Comparison of ENCODE assay signal across 11 cellular contexts in the genomic region with DNA sequence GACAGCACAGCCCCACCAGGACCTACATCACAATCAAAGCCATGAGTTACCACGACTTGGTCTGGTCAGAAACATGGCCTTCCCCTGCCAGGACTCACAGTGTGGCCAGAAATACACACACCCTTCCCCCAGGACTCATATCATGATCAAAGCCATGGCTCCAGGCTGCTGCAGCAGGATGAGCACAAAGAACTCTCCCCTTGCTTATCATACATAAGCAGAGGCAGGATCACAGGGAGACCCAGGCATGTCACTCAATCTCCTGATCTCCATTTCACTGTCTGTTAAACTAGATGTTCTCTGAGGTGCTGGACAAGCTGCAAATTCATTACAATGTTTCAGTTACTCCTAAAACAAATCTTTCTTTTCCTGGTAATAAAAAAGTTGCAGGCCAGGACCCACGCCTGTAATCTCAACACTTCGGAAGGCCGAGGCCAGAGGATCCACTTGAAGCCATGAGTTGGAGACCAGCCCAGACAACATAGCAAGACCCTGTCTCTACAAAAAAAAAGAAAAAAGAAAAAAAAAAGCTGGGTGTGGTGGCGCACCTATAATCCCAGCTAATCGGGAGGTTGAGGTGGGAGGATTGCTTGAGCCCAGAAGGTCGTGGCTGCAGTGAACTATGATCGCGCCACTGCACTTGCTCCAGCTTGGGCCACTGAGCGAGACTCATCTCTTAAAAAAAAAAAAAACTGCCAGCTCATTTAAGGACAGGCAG. TPM values are rescaled to one million over a fixed set of nuclear protein-coding genes. Genes with fewer than 3 reads are reported as not detected.
A peak's percentile ranks its signal among the peaks of the same experiment; 100 is the strongest.
DNase-seq lines count a peak whose midpoint lies in the region; ATAC-seq, FAIRE-seq and TF ChIP-seq lines count a peak whose summit lies in the region.
"Had no signal": no experiment of that assay in that cellular context is flagged by ENCODE, and none has a peak within 500 bp of the region (broad histone marks: within the 10 kb centered on the region; RNA-seq: fewer than 3 reads in every experiment).

No MANE protein-coding gene starts in this region.

- SMC1A ChIA-PET in GM12878 (lab: Charles Lee; ENCODE audit: uncharacterized antibody, unreplicated experiment), result interaction anchor here (0.9 to 3.6 kb wide), 7 partner anchors 10 to 119 kb away, joined by 3 to 22 read pairs (median 4); partner anchors contain the start of genes ATRIP and TMA7

- H3K4me3 ChIP-seq in Karpas-422 (ENCODE audit: low read length) (peak overlapping the region; percentile 74), GM12878 (peak overlapping the region; percentile 91), neuron (ENCODE audit: low read length) (peak overlapping the region; percentile 79)

- H3K4me2 ChIP-seq in Karpas-422 (ENCODE audit: low read depth, low read length, poor library complexity, severe bottlenecking) (peak overlapping the region; percentile 75), GM12878 (ENCODE audit: control insufficient read depth, insufficient read depth) (peak overlapping the region; percentile 97)

- H3K9me3 ChIP-seq in Karpas-422 (ENCODE audit: low read length), result no peaks in the 10 kb centered on the region
- H3K9me3 ChIP-seq in GM12878 (replicated peaks; ENCODE audit: control insufficient read depth, insufficient read depth, low read length), result no peaks in the 10 kb centered on the region
- H3K9me3 ChIP-seq in neuron (ENCODE audit: low read length), result no peaks in the 10 kb centered on the region

- in situ Hi-C loops in GM12878 (cut with MboI), result no loop called here

- peak overlapping the region; percentile 71 for H3K9ac ChIP-seq in Karpas-422 (ENCODE audit: low read length)
- H3K9ac ChIP-seq in GM12878 (ENCODE audit: control insufficient read depth, insufficient read depth, low read length), result peak overlapping the region; percentile 66

- TF ChIP-seq POLR2A in GM12878 (IDR thresholded peaks at IDR 0.05; ENCODE audit: low read depth, low read length), result no peak

- DNase-seq in ELF-1 (ENCODE audit: low read depth, low spot score), result peak; percentile 64
- DNase-seq in Karpas-422, result no peak
- no peak for DNase-seq in GM12878 (ENCODE audit: low read depth, low spot score)
- DNase-seq in superior temporal gyrus (ENCODE audit: extremely low spot score), result no peak
- no peak for DNase-seq in NCI-H1048 (lab: John Stamatoyannopoulos, UW)
- DNase-seq in head of caudate nucleus, result no peak
- no peak for DNase-seq in AML-193 (lab: John Stamatoyannopoulos, UW)
- DNase-seq: activated CD4-positive, alpha-beta T cell treated with anti-CD3 and anti-CD28 coated beads, Interleukin-2, amount 50 U/mL, for 4 hours; effector memory CD4-positive, alpha-beta T cell had no signal

- H3K27ac ChIP-seq in Karpas-422 (ENCODE audit: low read length) (no peak overlapping the region), GM12878 (ENCODE audit: control insufficient read depth, insufficient read depth) (peak overlapping the region; percentile 33; the same call in 1 of the 2 replicates)

- H3K79me2 ChIP-seq in Karpas-422 (ENCODE audit: low read length), result peaks cover 24% of the 10 kb centered on the region
- H3K79me2 ChIP-seq in GM12878 (ENCODE audit: control insufficient read depth, insufficient read depth, low read length), result peaks cover 51% of the 10 kb centered on the region

- no peak for TF ChIP-seq RAD21 in GM12878 (IDR thresholded peaks at IDR 0.05; ENCODE audit: insufficient read depth, low read depth, low read length)

- POLR2A ChIA-PET in GM12878 (lab: Charles Lee), result interaction anchor here (0.7 to 7.1 kb wide), 4 partner anchors 80 to 116 kb away, joined by 3 to 91 read pairs (median 6); partner anchors contain the start of genes CCDC51, SLC26A6 and TMA7

- H3K27me3 ChIP-seq in Karpas-422 (ENCODE audit: low read length) (no peaks in the 10 kb centered on the region), GM12878 (replicated peaks in 1 of 2; ENCODE audit: control insufficient read depth in 2 of 2, insufficient read depth in 2 of 2, low read length in 1 of 2) (no peaks in the 10 kb centered on the region), neuron (ENCODE audit: insufficient read depth, low read length) (no peaks in the 10 kb centered on the region)

- no peak for TF ChIP-seq CTCF in GM12878 (IDR thresholded peaks at IDR 0.05 in 2 of 3, conservative IDR thresholded peaks at IDR 0.05 in 1 of 3; ENCODE audit: control insufficient read depth in 2 of 3, extremely low read depth in 1 of 3, insufficient read depth in 1 of 3, low read depth in 3 of 3, low read length in 3 of 3)

- ATAC-seq in GM12878, result no peak

- RAD21 ChIA-PET in GM12878 (lab: Charles Lee; ENCODE audit: unreplicated experiment), result interaction anchor here (0.6 to 6.8 kb wide), 6 partner anchors 31 to 119 kb away, joined by 3 to 32 read pairs (median 12); partner anchors contain the start of genes CCDC51, SLC26A6 and TMA7

- H3K9me2 ChIP-seq in Karpas-422 (replicated peaks; ENCODE audit: insufficient read depth, low read length), result no peaks in the 10 kb centered on the region

- intact Hi-C loops in GM12878 (cut with micrococcal nuclease; ENCODE audit: unreplicated experiment) (loop anchor here (5.0 kb wide), 3 partner anchors 108 to 323 kb away; partner anchors contain the start of gene ATRIP), head of caudate nucleus (cut with DNase I) (no loop called here)

- TF ChIP-seq EP300 in GM12878 (IDR thresholded peaks at IDR 0.05; ENCODE audit: borderline replicate concordance in 1 of 2, control insufficient read depth in 1 of 2, low read depth in 2 of 2, low read length in 2 of 2), result no peak

- H3K36me3 ChIP-seq in Karpas-422 (ENCODE audit: insufficient read depth, low read length) (peaks cover 11% of the 10 kb centered on the region; the same call in 1 of the 2 replicates), GM12878 (ENCODE audit: control insufficient read depth in 2 of 2, insufficient read depth in 2 of 2, low read length in 1 of 2) (peaks cover 0 to 14% of the 10 kb centered on the region in 2 experiments; a peak in 2 of 4 replicates), neuron (ENCODE audit: insufficient read depth, low read length) (no peaks in the 10 kb centered on the region)

- H2AFZ ChIP-seq in Karpas-422 (ENCODE audit: low read length) (no peak overlapping the region), GM12878 (ENCODE audit: control insufficient read depth, low read depth, low read length) (no peak overlapping the region), neuron (ENCODE audit: low read depth, low read length) (no peak overlapping the region)

- H4K20me1 ChIP-seq in Karpas-422 (ENCODE audit: insufficient read depth, low read depth, low read length) (no peaks in the 10 kb centered on the region), GM12878 (ENCODE audit: control insufficient read depth, insufficient read depth) (peaks cover 2% of the 10 kb centered on the region; the same call in 1 of the 2 replicates)

- CTCF ChIA-PET in GM12878 (lab: Yijun Ruan, JAX), result interaction anchor here (0.6 to 16.3 kb wide), 6 partner anchors 10 to 723 kb away, joined by 3 to 239 read pairs (median 10); partner anchors contain the start of genes CCDC51, SLC26A6 and TMA7

- H3K4me1 ChIP-seq in Karpas-422 (ENCODE audit: low read length) (peaks cover 46% of the 10 kb centered on the region), GM12878 (ENCODE audit: control insufficient read depth, insufficient read depth, low read length) (peaks cover 38% of the 10 kb centered on the region), neuron (ENCODE audit: insufficient read depth, low read length) (peaks cover 23% of the 10 kb centered on the region)

- WGBS in GM12878 (ENCODE audit: insufficient coverage, insufficient replicate concordance, low lambda C conversion rate, missing lambda C conversion rate), result 81% methylated on average over 10 of the region's 10 CpGs

- FAIRE-seq in GM12878 (lab: Jason Lieb, UNC), result no peak

- BruUV-seq in GM12878 (replicated peaks; lab: Mats Ljungman, UMichigan), result no TSS peak

RNA-seq across cellular contexts. Expression of gene PFKFB4, which starts 1.2 kb away (rescaled TPM):
- 55.2 and 89.6 TPM in 2 replicates for total RNA-seq in Karpas-422 (2014; rRNA removed; shearing (Covaris generic); ENCODE audit: low replicate concordance)
- 303 and 312 TPM in 2 replicates for total RNA-seq in GM12878 (2013; cell fraction: nucleolus; rRNA removed)
- total RNA-seq in GM12878 (2014; rRNA removed) (8.6 and 10.1 TPM in 2 replicates), GM12878 (2014; rRNA removed; fragmentation: Illumina TruSeq; extraction: Trizol) (5.6 and 6.9 TPM in 2 replicates), GM12878 (2021) (8.0 and 9.8 TPM in 2 replicates)
- polyA plus RNA-seq in GM12878 (2011; ENCODE audit: low read depth), result 39.9 TPM
- polyA plus RNA-seq in GM12878 (2011; rRNA removed) (69.6 and 89.1 TPM in 2 replicates), GM12878 (2014; fragmentation: Illumina TruSeq; extraction: Trizol) (4.9 and 9.3 TPM in 2 replicates), GM12878 (2014; fragmentation: Nextera tagmentation; extraction: Ambion mirVana) (under 1 TPM; 0.37 to 0.53 TPM), GM12878 (2014; rRNA removed) (5.3 and 6.3 TPM in 2 replicates), GM12878 (2016; fragmentation: Nextera tagmentation; extraction: Ambion mirVana) (1 to 10 TPM; 1.2 to 2.3 TPM)
- polyA plus RNA-seq in GM12878 (2011; cell fraction: cytosol; rRNA removed), result 105 and 120 TPM in 2 replicates
- 156 and 252 TPM in 2 replicates for polyA plus RNA-seq in GM12878 (2011; cell fraction: nucleus; rRNA removed)
- polyA plus RNA-seq in GM12878 (2012), result 61.7 and 92.2 TPM in 2 replicates
- 83.8 and 138 TPM in 2 replicates for polyA minus RNA-seq in GM12878 (2011; rRNA and poly(A)+ RNA removed)
- polyA minus RNA-seq in GM12878 (2011; cell fraction: cytosol; rRNA and poly(A)+ RNA removed), result 29.0 and 30.8 TPM in 2 replicates
- polyA minus RNA-seq in GM12878 (2011; cell fraction: nucleus; rRNA and poly(A)+ RNA removed), result 57.4 and 57.9 TPM in 2 replicates

RNA-seq across cellular contexts. Expression of gene UCN2, which starts 8.2 kb away (rescaled TPM):
- not detected in 2 replicates for total RNA-seq in Karpas-422 (2014; rRNA removed; shearing (Covaris generic); ENCODE audit: low replicate concordance)
- total RNA-seq in GM12878 (2013; cell fraction: nucleolus; rRNA removed), result 0.44 and 0.66 TPM in 2 replicates
- total RNA-seq in GM12878 (2014; rRNA removed), result not detected in 2 replicates
- total RNA-seq in GM12878 (2014; rRNA removed; fragmentation: Illumina TruSeq; extraction: Trizol), result not detected in 2 replicates
- total RNA-seq in GM12878 (2021), result not detected in 2 replicates
- not detected for polyA plus RNA-seq in GM12878 (2011; ENCODE audit: low read depth)
- not detected in 2 replicates for polyA plus RNA-seq in GM12878 (2011; rRNA removed)
- not detected in 2 replicates for polyA plus RNA-seq in GM12878 (2011; cell fraction: cytosol; rRNA removed)
- polyA plus RNA-seq in GM12878 (2011; cell fraction: nucleus; rRNA removed), result 0.18 and 0.39 TPM in 2 replicates
- polyA plus RNA-seq in GM12878 (2012), result 0.10 TPM in 1 of 2 replicates, not detected in the other
- not detected in 2 replicates for polyA plus RNA-seq in GM12878 (2014; fragmentation: Illumina TruSeq; extraction: Trizol)
- polyA plus RNA-seq in GM12878 (2014; fragmentation: Nextera tagmentation; extraction: Ambion mirVana), result not detected
- polyA plus RNA-seq in GM12878 (2014; rRNA removed), result 0.05 TPM in 1 of 2 replicates, not detected in the other
- not detected for polyA plus RNA-seq in GM12878 (2016; fragmentation: Nextera tagmentation; extraction: Ambion mirVana)
- not detected in 2 replicates for polyA minus RNA-seq in GM12878 (2011; rRNA and poly(A)+ RNA removed)
- not detected in 2 replicates for polyA minus RNA-seq in GM12878 (2011; cell fraction: cytosol; rRNA and poly(A)+ RNA removed)
- 0.29 TPM in 1 of 2 replicates, not detected in the other for polyA minus RNA-seq in GM12878 (2011; cell fraction: nucleus; rRNA and poly(A)+ RNA removed)
- polyA plus RNA-seq: liver had no signal

RNA-seq across cellular contexts. Expression of gene COL7A1, which starts 39.7 kb away (rescaled TPM):
- 0.78 and 13.0 TPM in 2 replicates for total RNA-seq in Karpas-422 (2014; rRNA removed; shearing (Covaris generic); ENCODE audit: low replicate concordance)
- 11.1 and 12.5 TPM in 2 replicates for total RNA-seq in GM12878 (2013; cell fraction: nucleolus; rRNA removed)
- total RNA-seq in GM12878 (2014; rRNA removed) (0.11 and 0.23 TPM in 2 replicates), GM12878 (2014; rRNA removed; fragmentation: Illumina TruSeq; extraction: Trizol) (0.28 and 0.31 TPM in 2 replicates), GM12878 (2021) (0.64 and 1.9 TPM in 2 replicates)
- polyA plus RNA-seq in GM12878 (2011; ENCODE audit: low read depth), result 1.5 TPM
- polyA plus RNA-seq in GM12878 (2011; rRNA removed) (0.32 and 1.4 TPM in 2 replicates), GM12878 (2014; fragmentation: Illumina TruSeq; extraction: Trizol) (0.24 TPM in 1 of 2 replicates, not detected in the other), GM12878 (2014; fragmentation: Nextera tagmentation; extraction: Ambion mirVana) (under 1 TPM in 1 of 2 experiments, not detected in 1; 0.24 TPM), GM12878 (2014; rRNA removed) (1.0 and 1.3 TPM in 2 replicates), GM12878 (2016; fragmentation: Nextera tagmentation; extraction: Ambion mirVana) (under 1 TPM; 0.01 to 0.29 TPM)
- polyA plus RNA-seq in GM12878 (2011; cell fraction: cytosol; rRNA removed), result 0.70 and 1.2 TPM in 2 replicates
- polyA plus RNA-seq in GM12878 (2011; cell fraction: nucleus; rRNA removed), result 29.9 and 33.4 TPM in 2 replicates
- polyA plus RNA-seq in GM12878 (2012), result 5.4 and 6.8 TPM in 2 replicates
- 0.41 and 0.44 TPM in 2 replicates for polyA minus RNA-seq in GM12878 (2011; rRNA and poly(A)+ RNA removed)
- polyA minus RNA-seq in GM12878 (2011; cell fraction: cytosol; rRNA and poly(A)+ RNA removed), result 0.67 and 1.5 TPM in 2 replicates
- 2.4 and 3.3 TPM in 2 replicates for polyA minus RNA-seq in GM12878 (2011; cell fraction: nucleus; rRNA and poly(A)+ RNA removed)

RNA-seq across cellular contexts. Expression of gene SHISA5, which starts 51.4 kb away (rescaled TPM):
- total RNA-seq in Karpas-422 (2014; rRNA removed; shearing (Covaris generic); ENCODE audit: low replicate concordance), result 141 and 149 TPM in 2 replicates
- total RNA-seq in GM12878 (2013; cell fraction: nucleolus; rRNA removed), result 45.3 and 46.8 TPM in 2 replicates
- total RNA-seq in GM12878 (2014; rRNA removed), result 86.6 and 87.9 TPM in 2 replicates
- total RNA-seq in GM12878 (2014; rRNA removed; fragmentation: Illumina TruSeq; extraction: Trizol), result 48.7 and 54.5 TPM in 2 replicates
- total RNA-seq in GM12878 (2021), result 86.7 and 94.3 TPM in 2 replicates
- polyA plus RNA-seq in GM12878 (2011; ENCODE audit: low read depth), result 46.0 TPM
- 31.7 and 62.3 TPM in 2 replicates for polyA plus RNA-seq in GM12878 (2011; rRNA removed)
- polyA plus RNA-seq in GM12878 (2011; cell fraction: cytosol; rRNA removed), result 112 and 129 TPM in 2 replicates
- 67.1 and 79.3 TPM in 2 replicates for polyA plus RNA-seq in GM12878 (2011; cell fraction: nucleus; rRNA removed)
- 93.3 and 104 TPM in 2 replicates for polyA plus RNA-seq in GM12878 (2012)
- 21.8 and 49.5 TPM in 2 replicates for polyA plus RNA-seq in GM12878 (2014; fragmentation: Illumina TruSeq; extraction: Trizol)
- polyA plus RNA-seq in GM12878 (2014; fragmentation: Nextera tagmentation; extraction: Ambion mirVana), result 10 to 100 TPM; 17.1 to 18.7 TPM
- 72.3 and 83.0 TPM in 2 replicates for polyA plus RNA-seq in GM12878 (2014; rRNA removed)
- polyA plus RNA-seq in GM12878 (2016; fragmentation: Nextera tagmentation; extraction: Ambion mirVana), result 100 to 1,000 TPM; 134 to 148 TPM
- 50.4 and 81.4 TPM in 2 replicates for polyA minus RNA-seq in GM12878 (2011; rRNA and poly(A)+ RNA removed)
- polyA minus RNA-seq in GM12878 (2011; cell fraction: cytosol; rRNA and poly(A)+ RNA removed), result 42.5 and 42.9 TPM in 2 replicates
- polyA minus RNA-seq in GM12878 (2011; cell fraction: nucleus; rRNA and poly(A)+ RNA removed), result 14.5 and 21.5 TPM in 2 replicates

RNA-seq across cellular contexts. Expression of gene UQCRC1, which starts 54.1 kb away (rescaled TPM):
- total RNA-seq in Karpas-422 (2014; rRNA removed; shearing (Covaris generic); ENCODE audit: low replicate concordance), result 80.3 and 165 TPM in 2 replicates
- 116 and 131 TPM in 2 replicates for total RNA-seq in GM12878 (2013; cell fraction: nucleolus; rRNA removed)
- total RNA-seq in GM12878 (2014; rRNA removed), result 220 and 233 TPM in 2 replicates
- total RNA-seq in GM12878 (2014; rRNA removed; fragmentation: Illumina TruSeq; extraction: Trizol), result 210 and 214 TPM in 2 replicates
- 254 and 259 TPM in 2 replicates for total RNA-seq in GM12878 (2021)
- 161 TPM for polyA plus RNA-seq in GM12878 (2011; ENCODE audit: low read depth)
- polyA plus RNA-seq in GM12878 (2011; rRNA removed), result 274 and 426 TPM in 2 replicates
- 735 and 759 TPM in 2 replicates for polyA plus RNA-seq in GM12878 (2011; cell fraction: cytosol; rRNA removed)
- 689 and 765 TPM in 2 replicates for polyA plus RNA-seq in GM12878 (2011; cell fraction: nucleus; rRNA removed)
- polyA plus RNA-seq in GM12878 (2012), result 161 and 177 TPM in 2 replicates
- polyA plus RNA-seq in GM12878 (2014; fragmentation: Illumina TruSeq; extraction: Trizol), result 161 and 223 TPM in 2 replicates
- polyA plus RNA-seq in GM12878 (2014; fragmentation: Nextera tagmentation; extraction: Ambion mirVana), result 100 to 1,000 TPM; 116 to 188 TPM
- polyA plus RNA-seq in GM12878 (2014; rRNA removed), result 197 and 221 TPM in 2 replicates
- polyA plus RNA-seq in GM12878 (2016; fragmentation: Nextera tagmentation; extraction: Ambion mirVana), result 100 to 1,000 TPM; 374 to 394 TPM
- polyA minus RNA-seq in GM12878 (2011; rRNA and poly(A)+ RNA removed), result 768 and 828 TPM in 2 replicates
- polyA minus RNA-seq in GM12878 (2011; cell fraction: cytosol; rRNA and poly(A)+ RNA removed), result 156 and 188 TPM in 2 replicates
- polyA minus RNA-seq in GM12878 (2011; cell fraction: nucleus; rRNA and poly(A)+ RNA removed), result 135 and 197 TPM in 2 replicates
